In the genomic region with DNA sequence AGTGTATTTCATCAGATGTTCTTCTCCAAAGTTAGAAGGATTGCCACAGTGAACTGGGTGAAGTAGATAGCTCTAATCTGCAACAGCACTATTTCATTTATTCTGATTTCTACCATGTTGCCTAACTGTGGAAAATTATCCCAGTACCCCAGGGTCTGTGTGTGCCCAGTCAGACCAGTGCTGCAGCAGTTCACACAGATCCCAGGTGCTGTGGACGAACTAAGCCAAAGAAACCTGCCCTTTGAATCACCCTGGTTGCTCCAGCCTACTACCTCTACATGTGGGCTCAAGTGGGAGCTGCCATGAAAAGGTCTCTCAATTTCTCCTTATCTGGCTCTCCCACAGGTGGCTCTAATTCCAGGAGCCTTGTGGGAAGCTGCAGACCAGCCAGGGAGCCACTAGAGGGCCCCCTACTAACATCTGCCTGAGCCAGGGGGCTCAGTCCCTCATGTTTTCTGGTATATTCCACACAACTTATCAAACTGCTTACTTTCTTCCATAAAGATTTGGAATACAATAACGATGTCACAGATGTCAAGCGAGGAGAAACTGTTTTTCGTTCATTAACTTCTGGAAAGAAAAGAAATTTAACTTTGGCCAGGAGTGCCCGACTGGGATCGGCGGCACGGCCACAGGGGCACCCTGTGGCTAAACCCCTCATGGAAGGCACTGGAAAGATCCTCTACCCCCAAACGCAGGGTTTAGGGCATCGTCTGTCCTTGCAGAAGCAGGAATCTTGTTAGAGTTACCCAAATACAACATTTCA, we compare ENCODE assay signal across 7 cellular contexts. TPM values are rescaled to one million over a fixed set of nuclear protein-coding genes. Genes with fewer than 3 reads are reported as not detected.
DNase-seq lines count a peak whose midpoint lies in the region; ATAC-seq, FAIRE-seq and TF ChIP-seq lines count a peak whose summit lies in the region.

No MANE protein-coding gene starts in this region.

- ATAC-seq in HG03354 (IDR thresholded peaks at IDR 0.05; ENCODE audit: poor library complexity, severe bottlenecking, unreplicated experiment) (peak; percentile 66), HG03442 (IDR thresholded peaks at IDR 0.05; ENCODE audit: unreplicated experiment) (no peak)

- H3K27me3 ChIP-seq in right atrium auricular region: no peaks in the 10 kb centered on the region
- H3K27me3 ChIP-seq in small intestine (ENCODE audit: control insufficient read depth in 2 of 2, insufficient read depth in 2 of 2, low read length in 2 of 2): peaks cover 0 to 3% of the 10 kb centered on the region in 2 donors

- peak; percentile 74 to 86 for TF ChIP-seq CTCF in right atrium auricular region (IDR thresholded peaks at IDR 0.05)

- H3K4me3 ChIP-seq in right atrium auricular region (no peak overlapping the region), small intestine (ENCODE audit: low read depth in 1 of 2, low read length in 2 of 2) (no peak overlapping the region)

- H3K4me1 ChIP-seq in right atrium auricular region (no peaks in the 10 kb centered on the region), small intestine (ENCODE audit: control insufficient read depth in 2 of 2, insufficient read depth in 1 of 2, low read depth in 1 of 2, low read length in 1 of 2) (no peaks in the 10 kb centered on the region)

- no peak overlapping the region for H3K4me3 Mint-ChIP-seq in activated naive CD4-positive, alpha-beta T cell treated with anti-CD3 and anti-CD28 coated beads, Interleukin-2, amount 50 U/mL, for 24 hours

- H3K27ac ChIP-seq in right atrium auricular region (no peak overlapping the region), small intestine (ENCODE audit: low read depth in 1 of 2, low read length in 1 of 2) (no peak overlapping the region)

- FAIRE-seq in small intestine (lab: Jason Lieb, UNC): no peak

- H3K27ac Mint-ChIP-seq in activated naive CD4-positive, alpha-beta T cell treated with anti-CD3 and anti-CD28 coated beads, Interleukin-2, amount 50 U/mL, for 24 hours: peak overlapping the region; percentile 18

- H3K27me3 Mint-ChIP-seq in activated naive CD4-positive, alpha-beta T cell treated with anti-CD3 and anti-CD28 coated beads, Interleukin-2, amount 50 U/mL, for 24 hours: no peaks in the 10 kb centered on the region

- no peaks in the 10 kb centered on the region for H3K9me3 Mint-ChIP-seq in activated naive CD4-positive, alpha-beta T cell treated with anti-CD3 and anti-CD28 coated beads, Interleukin-2, amount 50 U/mL, for 24 hours

- WGBS in small intestine, 3 donors: 42 to 46% (median 44%) methylated on average over 10 of the region's 10 CpGs

- peaks cover 29% of the 10 kb centered on the region for H3K4me1 Mint-ChIP-seq in activated naive CD4-positive, alpha-beta T cell treated with anti-CD3 and anti-CD28 coated beads, Interleukin-2, amount 50 U/mL, for 24 hours

- DNase-seq in GF-D8 (lab: John Stamatoyannopoulos, UW) (peak; percentile 71), OCI-M1 (lab: John Stamatoyannopoulos, UW) (peak; percentile 94), right atrium auricular region (ENCODE audit: low spot score) (no peak), small intestine (peak; percentile 43)

- H3K36me3 ChIP-seq in right atrium auricular region (no peaks in the 10 kb centered on the region), small intestine (ENCODE audit: control insufficient read depth in 2 of 2, insufficient read depth in 2 of 2, low read length in 2 of 2) (no peaks in the 10 kb centered on the region)

- H3K9me3 ChIP-seq in right atrium auricular region: no peaks in the 10 kb centered on the region
- no peaks in the 10 kb centered on the region for H3K9me3 ChIP-seq in small intestine (ENCODE audit: control insufficient read depth, low read depth)

- no peaks in the 10 kb centered on the region for H3K36me3 Mint-ChIP-seq in activated naive CD4-positive, alpha-beta T cell treated with anti-CD3 and anti-CD28 coated beads, Interleukin-2, amount 50 U/mL, for 24 hours

RNA-seq across cellular contexts. Expression of gene LY86, which starts 31.6 kb away (rescaled TPM):
- 1 to 10 TPM in 1 of 2 donors, under 1 TPM in 1; 0.82 to 5.2 TPM for total RNA-seq in right atrium auricular region
- 1 to 10 TPM in 2 of 3 donors, not detected in 1; 2.8 to 3.0 TPM for polyA plus RNA-seq in small intestine
